Comparison of ENCODE assay signal across 1 cellular context in the genomic region with DNA sequence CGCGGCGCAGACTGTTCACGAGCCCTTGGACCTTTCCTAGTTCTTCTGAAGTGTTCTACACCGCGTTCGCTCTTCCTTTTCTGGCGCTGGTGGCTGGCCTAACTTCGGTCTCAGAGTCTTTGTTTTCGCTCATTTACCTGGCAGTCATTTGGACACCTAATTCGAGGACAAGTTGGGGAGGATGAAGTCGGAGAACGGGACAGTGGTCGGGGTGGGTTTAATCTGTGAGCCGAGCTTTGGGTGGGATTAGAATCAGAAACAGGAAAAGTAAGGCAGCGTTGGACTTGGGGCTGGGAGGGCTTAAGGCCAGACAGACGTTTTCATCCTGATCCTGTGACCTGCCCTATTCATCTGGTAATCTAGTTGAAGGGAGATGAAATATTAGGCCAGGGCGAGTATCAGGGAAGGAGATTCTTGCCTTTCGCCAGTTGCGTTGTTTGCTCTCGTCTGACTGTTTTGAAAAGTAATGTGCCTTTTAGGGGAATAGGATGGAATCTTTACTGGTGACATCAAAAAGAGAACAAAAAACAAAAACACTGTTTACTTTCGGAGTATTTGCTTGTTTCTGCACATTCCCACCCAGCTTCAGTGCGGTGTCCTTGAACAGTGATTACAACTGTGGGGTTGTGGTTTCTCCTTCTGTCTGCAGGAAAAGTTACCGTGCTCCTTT.
TF ChIP-seq lines count a peak whose summit lies in the region.

No MANE protein-coding gene starts in this region.

TF ChIP-seq in K562, 482 proteins besides CTCF, POLR2A, EP300 and RAD21 (continued from another document):
- TF ChIP-seq TAF7 (tag; IDR thresholded peaks at IDR 0.05), result peak; percentile 20; the same call in 1 of the 2 replicates
